14 cellular contexts compared by ENCODE assay signal in genomic region chr15:48373855-48374421, GRCh38. TPM values are rescaled to one million over a fixed set of nuclear protein-coding genes. Genes with fewer than 3 reads are reported as not detected.
DNase-seq lines count a peak whose midpoint lies in the region; ATAC-seq and TF ChIP-seq lines count a peak whose summit lies in the region.
"Had no signal": no experiment of that assay in that cellular context is flagged by ENCODE, and none has a peak within 500 bp of the region (broad histone marks: within the 10 kb centered on the region; RNA-seq: fewer than 3 reads in every experiment).

No MANE protein-coding gene starts in this region.

- H3K27ac ChIP-seq in SK-N-SH (ENCODE audit: low read depth in 2 of 2, low read length in 1 of 2) = peak overlapping the region in 1 of 2 experiments; percentile 83; a peak in 2 of 4 replicates
- H3K27ac ChIP-seq in psoas muscle = no peak overlapping the region
- H3K27ac ChIP-seq in CD8-positive, alpha-beta memory T cell (ENCODE audit: low read depth, low read length) = no peak overlapping the region
- no peak overlapping the region for H3K27ac ChIP-seq in body of pancreas

- H3K9me2 ChIP-seq in SK-N-SH = no peaks in the 10 kb centered on the region

- peak overlapping the region; percentile 71; the same call in 1 of the 2 replicates for H2AFZ ChIP-seq in SK-N-SH (ENCODE audit: low read depth)

- H3K9me3 Mint-ChIP-seq in CD8-positive, alpha-beta memory T cell = peaks cover 0 to 3% (median 0%) of the 10 kb centered on the region in 5 donors
- H3K9me3 Mint-ChIP-seq: central memory CD8-positive, alpha-beta T cell had no signal

- POLR2A ChIA-PET in SK-N-SH (lab: Yijun Ruan, JAX) = no interaction called here
- POLR2A ChIA-PET in CD8-positive, alpha-beta memory T cell (lab: Charles Lee) = no interaction called here

- H3K27me3 Mint-ChIP-seq in CD8-positive, alpha-beta memory T cell = peaks cover 17 to 56% of the 10 kb centered on the region in 2 donors

- H3K4me3 Mint-ChIP-seq in CD8-positive, alpha-beta memory T cell = no peak overlapping the region
- H3K4me3 Mint-ChIP-seq: central memory CD8-positive, alpha-beta T cell had no signal

- no peak for TF ChIP-seq POLR2A in body of pancreas (IDR thresholded peaks at IDR 0.05)

- peak overlapping the region; percentile 47 for H3K4me2 ChIP-seq in SK-N-SH

- 41% methylated on average over 10 of the region's 10 CpGs for WGBS in SK-N-SH (ENCODE audit: low lambda C conversion rate)
- 76 to 84% (median 79%) methylated on average over 10 of the region's 10 CpGs for WGBS in psoas muscle, 3 donors
- 81 to 84% methylated on average over 10 of the region's 10 CpGs for WGBS in body of pancreas, 2 donors

- intact Hi-C loops in psoas muscle (cut with DNase I) (loop anchor here in 1 of 2 donors (10.0 kb wide), 1 partner anchor 411 kb away; no protein-coding TSS in a partner anchor), body of pancreas (cut with DNase I) (no loop called here)

- DNase-seq in H4 (ENCODE audit: low spot score) (peak; percentile 71), SK-N-SH (no peak), fibroblast of the aortic adventitia (ENCODE audit: low read depth) (peak; percentile 95), psoas muscle (peak; percentile 48 to 56), RKO (ENCODE audit: low spot score) (no peak), body of pancreas (no peak)
- DNase-seq in CD8-positive, alpha-beta memory T cell = no peak
- DNase-seq: activated CD8-positive, alpha-beta memory T cell treated with anti-CD3 and anti-CD28 coated beads, Interleukin-2, amount 50 U/mL, for 4 hours; DMS79 treated with DMSO at 0.1 percent for 48 hours; hypothalamus; Karpas-422; stimulated activated naive CD8-positive, alpha-beta T cell treated with anti-CD3 and anti-CD28 coated beads, Interleukin-15, Interleukin-2, amounts not matched to agents 100 U/mL and 50 U/mL, for 24 hours had no signal

- no peaks in the 10 kb centered on the region for H3K9me3 ChIP-seq in SK-N-SH
- no peaks in the 10 kb centered on the region for H3K9me3 ChIP-seq in psoas muscle
- H3K9me3 ChIP-seq in CD8-positive, alpha-beta memory T cell (ENCODE audit: low read length) = no peaks in the 10 kb centered on the region
- no peaks in the 10 kb centered on the region for H3K9me3 ChIP-seq in body of pancreas

- TF ChIP-seq CTCF in SK-N-SH (IDR thresholded peaks at IDR 0.05) = no peak
- no peak for TF ChIP-seq CTCF in fibroblast of the aortic adventitia (IDR thresholded peaks at IDR 0.05; ENCODE audit: insufficient read depth, low read length)
- TF ChIP-seq CTCF in psoas muscle (IDR thresholded peaks at IDR 0.05) = no peak
- no peak for TF ChIP-seq CTCF in body of pancreas (IDR thresholded peaks at IDR 0.05)

- CTCF ChIA-PET in SK-N-SH (lab: Yijun Ruan, JAX) = interaction anchor here (0.6 to 1.8 kb wide), 4 partner anchors 12 to 309 kb away, joined by 3 to 10 read pairs (median 4); no protein-coding TSS in a partner anchor
- CTCF ChIA-PET in CD8-positive, alpha-beta memory T cell (lab: Charles Lee) = no interaction called here

- TF ChIP-seq EP300 in SK-N-SH (IDR thresholded peaks at IDR 0.05; ENCODE audit: borderline replicate concordance in 1 of 2, low read depth in 1 of 2, low read length in 1 of 2) = peak in 1 of 2 experiments; percentile 31; a peak in 1 of 4 replicates

- no peak for TF ChIP-seq RAD21 in SK-N-SH (IDR thresholded peaks at IDR 0.05; ENCODE audit: low read length)

- ATAC-seq in psoas muscle = no peak
- ATAC-seq in GM19455 (IDR thresholded peaks at IDR 0.05; ENCODE audit: unreplicated experiment) = no peak
- ATAC-seq in body of pancreas = no peak
- ATAC-seq: stimulated activated naive CD8-positive, alpha-beta T cell treated with anti-CD3 and anti-CD28 coated beads, Interleukin-15, Interleukin-2, amounts not matched to agents 100 U/mL and 50 U/mL, for 24 hours had no signal

- peaks cover 21% of the 10 kb centered on the region for H3F3A ChIP-seq in SK-N-SH (replicated peaks; ENCODE audit: insufficient read depth)

- no peaks in the 10 kb centered on the region for H3K4me1 Mint-ChIP-seq in CD8-positive, alpha-beta memory T cell
- H3K4me1 Mint-ChIP-seq: central memory CD8-positive, alpha-beta T cell had no signal

- H4K20me1 ChIP-seq in SK-N-SH (ENCODE audit: insufficient read depth) = no peaks in the 10 kb centered on the region

- no peaks in the 10 kb centered on the region for H3K36me3 Mint-ChIP-seq in CD8-positive, alpha-beta memory T cell

- H3K9ac ChIP-seq in SK-N-SH = peak overlapping the region; percentile 31; the same call in 1 of the 2 replicates

- no peak overlapping the region for H3K27ac Mint-ChIP-seq in CD8-positive, alpha-beta memory T cell

- H3K36me3 ChIP-seq in SK-N-SH (replicated peaks in 1 of 2; ENCODE audit: control insufficient read depth in 1 of 2, insufficient read depth in 2 of 2, low read length in 1 of 2) (no peaks in the 10 kb centered on the region), psoas muscle (ENCODE audit: insufficient read depth in 1 of 2, low read depth in 1 of 2) (no peaks in the 10 kb centered on the region), body of pancreas (replicated peaks in 1 of 2; ENCODE audit: insufficient read depth in 1 of 2, low read depth in 2 of 2) (no peaks in the 10 kb centered on the region)
- no peaks in the 10 kb centered on the region for H3K36me3 ChIP-seq in CD8-positive, alpha-beta memory T cell (ENCODE audit: insufficient read depth, low read length)

- no peaks in the 10 kb centered on the region for H3K79me2 ChIP-seq in SK-N-SH (ENCODE audit: insufficient read depth)

- H3K4me1 ChIP-seq in SK-N-SH (ENCODE audit: control insufficient read depth in 1 of 2, insufficient read depth in 2 of 2, low read depth in 1 of 2, low read length in 1 of 2) (peaks cover 0 to 3% of the 10 kb centered on the region in 2 experiments; a peak in 1 of 4 replicates), psoas muscle (no peaks in the 10 kb centered on the region), body of pancreas (no peaks in the 10 kb centered on the region)
- no peaks in the 10 kb centered on the region for H3K4me1 ChIP-seq in CD8-positive, alpha-beta memory T cell (ENCODE audit: insufficient read depth, low read length)

- no peak overlapping the region for H3K4me3 ChIP-seq in SK-N-SH (ENCODE audit: low read depth in 2 of 2, low read length in 1 of 2)
- H3K4me3 ChIP-seq in fibroblast of the aortic adventitia (ENCODE audit: low read depth, low read length) = peak overlapping the region; percentile 44
- H3K4me3 ChIP-seq in psoas muscle = no peak overlapping the region
- no peak overlapping the region for H3K4me3 ChIP-seq in CD8-positive, alpha-beta memory T cell (ENCODE audit: low read length)
- no peak overlapping the region for H3K4me3 ChIP-seq in body of pancreas

- H3K27me3 ChIP-seq in SK-N-SH (ENCODE audit: insufficient read depth) = no peaks in the 10 kb centered on the region
- H3K27me3 ChIP-seq in psoas muscle (ENCODE audit: insufficient read depth in 3 of 3, low read length in 2 of 3) = no peaks in the 10 kb centered on the region
- no peaks in the 10 kb centered on the region for H3K27me3 ChIP-seq in CD8-positive, alpha-beta memory T cell (ENCODE audit: insufficient read depth, low read length, poor library complexity, severe bottlenecking)
- H3K27me3 ChIP-seq in body of pancreas = no peaks in the 10 kb centered on the region

TF ChIP-seq in SK-N-SH, 30 proteins besides CTCF, POLR2A, EP300 and RAD21:
- no peak for TF ChIP-seq ZBTB33 (IDR thresholded peaks at IDR 0.05; ENCODE audit: borderline replicate concordance, low read depth)
- TF ChIP-seq NFIC (IDR thresholded peaks at IDR 0.05; ENCODE audit: borderline replicate concordance) = peak; percentile 79
- peak; percentile 59 for TF ChIP-seq JUND (IDR thresholded peaks at IDR 0.05)
- TF ChIP-seq POLR2AphosphoS5 (IDR thresholded peaks at IDR 0.05; ENCODE audit: low read depth, low read length) = no peak
- TF ChIP-seq TCF12 (IDR thresholded peaks at IDR 0.05) = peak; percentile 65
- TF ChIP-seq PBX3 (IDR thresholded peaks at IDR 0.05) = peak; percentile 69
- TF ChIP-seq FOSL2 (IDR thresholded peaks at IDR 0.05; ENCODE audit: borderline replicate concordance, low read depth) = peak; percentile 91

RNA-seq across cellular contexts. Expression of gene DUT, which starts 42.7 kb away (rescaled TPM):
- 103 and 132 TPM in 2 replicates for total RNA-seq in H4 (2014; rRNA removed; shearing (Covaris generic))
- polyA plus RNA-seq in SK-N-SH (2012; rRNA removed) (67.1 and 79.3 TPM in 2 replicates), psoas muscle (10 to 100 TPM; 29.5 to 33.1 (median 32.2) TPM)
- polyA plus RNA-seq in SK-N-SH (2012; cell fraction: cytosol; rRNA removed) = 84.7 and 92.5 TPM in 2 replicates
- 152 and 251 TPM in 2 replicates for polyA plus RNA-seq in SK-N-SH (2012; cell fraction: nucleus; rRNA removed)
- total RNA-seq in fibroblast of the aortic adventitia (ENCODE audit: low replicate concordance) (70.4 and 72.0 TPM in 2 replicates), psoas muscle (10 to 100 TPM; 37.4 to 56.0 (median 43.3) TPM), body of pancreas (10 to 100 TPM; 71.1 to 77.8 TPM)
- 100 to 1,000 TPM; 397 to 413 TPM for total RNA-seq in CD8-positive, alpha-beta memory T cell
- polyA plus RNA-seq in CD8-positive, alpha-beta memory T cell = 136 TPM

Comparison
In these comparisons a context has a peak if more than half of its experiments do, and no peak if none do; other contexts are left out.
1. DNase-seq: peak in H4 (single experiment), fibroblast of the aortic adventitia (single experiment) and psoas muscle (2 of 2); none in SK-N-SH (single experiment), RKO (single experiment), CD8-positive, alpha-beta memory T cell (0 of 5) and body of pancreas (0 of 4).